ENCODE assay signal across 29 cellular contexts in the genomic region with DNA sequence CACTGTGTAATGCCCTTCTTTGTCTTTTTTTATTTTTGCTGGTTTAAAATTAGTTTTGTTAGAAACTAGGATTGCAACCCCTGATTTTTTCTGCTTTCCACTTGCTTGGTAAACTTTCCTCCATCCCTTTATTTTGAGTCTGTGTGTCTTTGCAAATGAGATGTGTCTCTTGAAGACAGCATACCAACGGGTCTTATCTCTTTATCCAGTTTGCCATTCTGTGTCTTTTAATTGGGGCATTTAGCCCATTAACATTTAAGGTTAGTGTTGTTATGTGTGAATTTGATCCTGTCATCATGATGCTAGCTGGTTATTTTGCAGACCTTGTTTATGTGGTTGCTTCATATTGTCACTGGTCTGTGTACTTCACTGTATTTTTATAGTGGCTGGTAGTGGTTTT.
"Had no signal": no experiment of that assay in that cellular context is flagged by ENCODE, and none has a peak within 500 bp of the region (broad histone marks: within the 10 kb centered on the region; RNA-seq: fewer than 3 reads in every experiment).

No MANE protein-coding gene starts in this region.

- DNase-seq: activated effector memory CD4-positive, alpha-beta T cell treated with anti-CD3 and anti-CD28 coated beads, Interleukin-2, amount 50 U/mL, for 16 hours; activated effector memory CD4-positive, alpha-beta T cell treated with Interleukin-2 at 50 U/mL for 16 hours; activated gamma-delta T cell; activated gamma-delta T cell treated with Interleukin-2 at 50 U/mL for 16 hours; activated naive CD4-positive, alpha-beta T cell; activated naive CD4-positive, alpha-beta T cell treated with anti-CD3 and anti-CD28 coated beads for 36 hours; activated naive CD4-positive, alpha-beta T cell treated with anti-CD3 and anti-CD28 coated beads, Interleukin-2, amount 10 ng/mL, durations not matched to agents 7 days and 5 days; activated naive CD4-positive, alpha-beta T cell treated with anti-CD3 and anti-CD28 coated beads, Interleukin-2, amount 50 U/mL, for 16 hours; activated naive CD4-positive, alpha-beta T cell treated with Interleukin-2 at 50 U/mL for 16 hours; activated naive CD8-positive, alpha-beta T cell treated with anti-CD3 and anti-CD28 coated beads for 36 hours; activated naive CD8-positive, alpha-beta T cell treated with anti-CD3 and anti-CD28 coated beads, Interleukin-2, amount 10 ng/mL, durations not matched to agents 7 days and 5 days; activated naive CD8-positive, alpha-beta T cell treated with anti-CD3 and anti-CD28 coated beads, Interleukin-2, amount 50 U/mL, for 24 hours; activated T-cell treated with anti-CD3 and anti-CD28 coated beads, Interleukin-2, amount 50 U/mL, for 24 hours; activated T-cell treated with anti-CD3 and anti-CD28 coated beads, Interleukin-2, amount 50 U/mL, for 4 hours; activated T-cell treated with anti-CD3 and anti-CD28 coated beads, Interleukin-2, amount 50 U/mL, for 48 hours; activated T-cell treated with anti-CD3 and anti-CD28 coated beads, Interleukin-2, amount 50 U/mL, for 72 hours; adrenal gland; amniotic stem cell; amygdala; anterior cingulate cortex; aorta; body of pancreas; brain microvascular endothelial cell; caudate nucleus; central memory CD4-positive, alpha-beta T cell; cerebellar nuclear complex had no signal

- H3K27ac ChIP-seq: adrenal gland, ascending aorta, body of pancreas, brain microvascular endothelial cell, breast epithelium, cardiac muscle cell had no signal

- H3K36me3 ChIP-seq: adrenal gland, ascending aorta, brain microvascular endothelial cell, breast epithelium, cardiac muscle cell had no signal

- H3K4me3 ChIP-seq: adrenal gland, ascending aorta, body of pancreas, breast epithelium, cardiac muscle cell had no signal

- H3K4me1 ChIP-seq: adrenal gland, ascending aorta, body of pancreas, breast epithelium had no signal

- H3K9me3 ChIP-seq: adrenal gland had no signal
